ENCODE assay signal across 8 cellular contexts in the genomic region with DNA sequence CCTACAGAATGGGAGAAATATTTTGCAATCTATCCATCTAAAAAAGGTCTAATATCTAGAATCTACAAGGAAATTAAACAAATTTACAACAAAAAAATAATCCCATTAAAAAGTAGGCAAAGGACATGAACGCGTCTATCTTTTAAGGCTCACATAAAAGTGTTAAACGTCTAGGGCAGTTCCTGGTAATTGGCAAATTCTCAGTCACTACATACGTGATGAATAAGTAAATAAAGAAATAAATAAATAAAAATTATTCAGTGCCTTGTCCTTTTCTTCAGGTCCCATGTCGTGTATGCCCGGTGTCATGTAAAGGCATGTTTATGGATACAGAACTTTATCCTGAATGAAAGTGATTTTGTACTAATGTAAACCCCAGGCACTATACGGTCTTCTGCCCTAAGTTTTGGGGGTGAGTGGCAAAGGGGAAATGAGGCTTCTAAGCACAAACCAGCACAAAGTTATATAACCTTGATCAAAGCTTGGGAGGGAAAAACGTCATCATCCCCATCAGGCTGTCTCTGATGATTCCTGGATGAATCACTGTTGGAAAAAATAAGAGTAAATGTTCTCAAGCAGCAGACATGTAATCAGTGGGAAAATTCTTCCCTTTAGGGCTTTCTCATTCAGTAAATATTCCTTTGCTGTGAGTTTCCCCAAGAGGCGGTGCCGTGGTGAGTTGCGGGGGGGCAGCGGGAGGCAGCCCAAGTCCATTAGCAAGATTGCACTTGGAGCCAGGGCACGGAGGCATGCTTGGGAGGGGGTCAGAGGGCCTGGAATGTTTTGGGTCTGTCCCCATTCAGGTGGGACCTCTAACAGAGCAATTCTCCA. TPM values are rescaled to one million over a fixed set of nuclear protein-coding genes. Genes with fewer than 3 reads are reported as not detected.
DNase-seq lines count a peak whose midpoint lies in the region; ATAC-seq and FAIRE-seq lines count a peak whose summit lies in the region.

No MANE protein-coding gene starts in this region.

- H3K36me3 Mint-ChIP-seq in T-cell: no peaks in the 10 kb centered on the region

- no peaks in the 10 kb centered on the region for H3K27me3 Mint-ChIP-seq in T-cell

- no peak overlapping the region for H3K27ac Mint-ChIP-seq in T-cell

- FAIRE-seq in urothelium cell line (lab: Jason Lieb, UNC) (no peak), frontal cortex (lab: Jason Lieb, UNC) (no peak)

- H3K9me3 Mint-ChIP-seq in T-cell: peaks cover 0 to 3% (median 0%) of the 10 kb centered on the region in 3 donors

- peaks cover 0 to 2% (median 2%) of the 10 kb centered on the region in 3 donors for H3K4me1 Mint-ChIP-seq in T-cell

- ATAC-seq in T-cell (replicated peaks in 1 of 4): no peak

- CTCF ChIA-PET in T-cell (lab: Charles Lee): no interaction called here

- POLR2A ChIA-PET in T-cell (lab: Charles Lee): interaction anchor here in 1 of 2 donors (0.6 kb wide), 1 partner anchor 91 kb away, joined by 4 read pairs; no protein-coding TSS in a partner anchor

- no peak overlapping the region for H3K4me3 Mint-ChIP-seq in T-cell

- DNase-seq in M059J (ENCODE audit: low read depth) (peak; percentile 100), dedifferentiated amniotic fluid mesenchymal stem cell (ENCODE audit: extremely low spot score) (peak; percentile 98), lung microvascular endothelial cell (ENCODE audit: low read depth in 2 of 2) (peak; percentile 54 to 97), urothelium cell line (ENCODE audit: low spot score) (peak; percentile 80), SHP77 treated with DMSO at 0.1 percent for 48 hours (lab: John Stamatoyannopoulos, UW) (no peak), T-cell (no peak), inferior parietal cortex (ENCODE audit: extremely low spot score) (no peak), frontal cortex (ENCODE audit: low spot score in 2 of 2) (no peak)

RNA-seq across cellular contexts. Expression of a gene that starts 30.4 kb away (rescaled TPM):
- total RNA-seq in M059J (2014; rRNA removed; shearing (Covaris generic)): 120 and 173 TPM in 2 replicates
- 98.7 and 140 TPM in 2 replicates for total RNA-seq in lung microvascular endothelial cell
- total RNA-seq in T-cell: 10 to 100 TPM; 13.7 to 38.7 (median 22.9) TPM
- 14.3 TPM for total RNA-seq in frontal cortex

Comparison
In these comparisons a context has a peak if more than half of its experiments do, and no peak if none do; other contexts are left out.
1. DNase-seq: peak in M059J (single experiment), dedifferentiated amniotic fluid mesenchymal stem cell (single experiment), lung microvascular endothelial cell (2 of 2) and urothelium cell line (single experiment); none in SHP77 treated with DMSO at 0.1 percent for 48 hours (single experiment), T-cell (0 of 34), inferior parietal cortex (single experiment) and frontal cortex (0 of 2).